In genomic region chr3:23945653-23945902, GRCh38 we compare ENCODE assay signal across 1 cellular context.
A peak's percentile ranks its signal among the peaks of the same experiment; 100 is the strongest.
TF ChIP-seq lines count a peak whose summit lies in the region.

No MANE protein-coding gene starts in this region.

TF ChIP-seq in K562, 482 proteins besides CTCF, POLR2A, EP300 and RAD21 (continued from another document and continues in another):
- peak; percentile 96 for TF ChIP-seq VEZF1 (CRISPR knock-in tag; IDR thresholded peaks at IDR 0.05)
- peak; percentile 7; the same call in 1 of the 2 replicates for TF ChIP-seq ZNF282 (CRISPR knock-in tag; IDR thresholded peaks at IDR 0.05)
- TF ChIP-seq, protein P1, sequence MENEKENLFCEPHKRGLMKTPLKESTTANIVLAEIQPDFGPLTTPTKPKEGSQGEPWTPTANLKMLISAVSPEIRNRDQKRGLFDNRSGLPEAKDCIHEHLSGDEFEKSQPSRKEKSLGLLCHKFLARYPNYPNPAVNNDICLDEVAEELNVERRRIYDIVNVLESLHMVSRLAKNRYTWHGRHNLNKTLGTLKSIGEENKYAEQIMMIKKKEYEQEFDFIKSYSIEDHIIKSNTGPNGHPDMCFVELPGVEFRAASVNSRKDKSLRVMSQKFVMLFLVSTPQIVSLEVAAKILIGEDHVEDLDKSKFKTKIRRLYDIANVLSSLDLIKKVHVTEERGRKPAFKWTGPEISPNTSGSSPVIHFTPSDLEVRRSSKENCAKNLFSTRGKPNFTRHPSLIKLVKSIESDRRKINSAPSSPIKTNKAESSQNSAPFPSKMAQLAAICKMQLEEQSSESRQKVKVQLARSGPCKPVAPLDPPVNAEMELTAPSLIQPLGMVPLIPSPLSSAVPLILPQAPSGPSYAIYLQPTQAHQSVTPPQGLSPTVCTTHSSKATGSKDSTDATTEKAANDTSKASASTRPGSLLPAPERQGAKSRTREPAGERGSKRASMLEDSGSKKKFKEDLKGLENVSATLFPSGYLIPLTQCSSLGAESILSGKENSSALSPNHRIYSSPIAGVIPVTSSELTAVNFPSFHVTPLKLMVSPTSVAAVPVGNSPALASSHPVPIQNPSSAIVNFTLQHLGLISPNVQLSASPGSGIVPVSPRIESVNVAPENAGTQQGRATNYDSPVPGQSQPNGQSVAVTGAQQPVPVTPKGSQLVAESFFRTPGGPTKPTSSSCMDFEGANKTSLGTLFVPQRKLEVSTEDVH (IDR thresholded peaks at IDR 0.05; ENCODE audit: low read depth, partially characterized antibody), result no peak
- peak; percentile 83 for TF ChIP-seq ZNF740 (CRISPR knock-in tag; IDR thresholded peaks at IDR 0.05)
- peak in 1 of 2 experiments; percentile 93; a peak in 2 of 4 replicates for TF ChIP-seq ZNF740 (tag; IDR thresholded peaks at IDR 0.05)
- no peak for TF ChIP-seq TBL1XR1 (IDR thresholded peaks at IDR 0.05; ENCODE audit: low read length in 2 of 2)
- TF ChIP-seq, protein P2, sequence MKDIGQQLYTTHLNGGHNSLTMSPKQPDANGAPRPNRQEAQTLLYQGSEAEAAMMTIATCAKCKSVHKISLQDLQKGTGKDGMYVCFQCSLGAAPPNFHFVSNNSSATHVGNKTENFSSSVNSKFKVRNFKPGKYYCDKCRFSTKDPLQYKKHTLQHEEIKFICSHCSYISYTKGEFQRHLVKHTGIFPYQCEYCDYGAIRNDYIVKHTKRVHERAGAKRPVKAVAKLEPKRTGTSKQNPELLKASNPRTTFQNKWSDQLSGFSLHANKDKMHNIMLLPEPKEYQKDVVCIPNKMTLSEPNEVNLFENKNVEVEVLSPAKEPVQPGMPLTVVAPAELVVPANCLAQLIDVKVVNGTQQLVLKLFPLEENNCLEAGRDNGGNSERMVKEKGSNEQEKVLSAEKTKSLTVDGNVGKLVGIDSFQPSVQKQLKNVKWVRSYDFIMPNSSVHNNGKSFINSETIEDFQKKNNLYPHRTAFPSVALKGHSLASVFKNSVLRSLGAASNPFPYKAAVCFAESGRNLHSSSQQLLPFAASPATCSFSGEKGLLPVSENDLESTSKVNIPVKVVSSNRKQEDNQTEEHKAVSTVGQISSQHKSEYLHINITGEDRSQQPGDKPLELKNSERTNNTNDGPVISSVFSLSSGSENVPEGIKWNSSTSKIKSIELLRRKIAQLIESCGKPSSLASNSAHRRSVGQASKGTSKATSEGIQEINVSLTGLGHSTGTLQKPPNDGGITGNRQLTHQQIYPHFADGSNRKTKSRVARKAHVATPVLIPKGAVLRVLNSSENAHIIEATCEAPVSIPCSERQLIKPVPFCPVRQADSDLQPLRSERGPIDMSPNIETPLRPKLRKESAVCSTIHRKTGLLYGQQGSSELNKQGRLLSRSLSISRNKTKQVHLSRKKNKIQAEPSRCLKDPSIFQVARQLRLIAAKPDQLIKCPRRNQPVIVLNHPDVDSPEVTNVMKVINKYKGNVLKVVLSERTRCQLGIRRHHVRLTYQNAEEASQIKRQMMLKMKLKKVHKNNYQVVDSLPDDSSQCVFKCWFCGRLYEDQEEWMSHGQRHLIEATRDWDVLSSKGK (CRISPR knock-in tag; IDR thresholded peaks at IDR 0.05), result no peak
- TF ChIP-seq SMARCB1 (IDR thresholded peaks at IDR 0.05; ENCODE audit: insufficient read length, low read depth), result no peak
- TF ChIP-seq, protein P3, sequence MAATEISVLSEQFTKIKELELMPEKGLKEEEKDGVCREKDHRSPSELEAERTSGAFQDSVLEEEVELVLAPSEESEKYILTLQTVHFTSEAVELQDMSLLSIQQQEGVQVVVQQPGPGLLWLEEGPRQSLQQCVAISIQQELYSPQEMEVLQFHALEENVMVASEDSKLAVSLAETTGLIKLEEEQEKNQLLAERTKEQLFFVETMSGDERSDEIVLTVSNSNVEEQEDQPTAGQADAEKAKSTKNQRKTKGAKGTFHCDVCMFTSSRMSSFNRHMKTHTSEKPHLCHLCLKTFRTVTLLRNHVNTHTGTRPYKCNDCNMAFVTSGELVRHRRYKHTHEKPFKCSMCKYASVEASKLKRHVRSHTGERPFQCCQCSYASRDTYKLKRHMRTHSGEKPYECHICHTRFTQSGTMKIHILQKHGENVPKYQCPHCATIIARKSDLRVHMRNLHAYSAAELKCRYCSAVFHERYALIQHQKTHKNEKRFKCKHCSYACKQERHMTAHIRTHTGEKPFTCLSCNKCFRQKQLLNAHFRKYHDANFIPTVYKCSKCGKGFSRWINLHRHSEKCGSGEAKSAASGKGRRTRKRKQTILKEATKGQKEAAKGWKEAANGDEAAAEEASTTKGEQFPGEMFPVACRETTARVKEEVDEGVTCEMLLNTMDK (IDR thresholded peaks at IDR 0.05; ENCODE audit: borderline replicate concordance, insufficient read depth, low read depth, low read length, poor library complexity, severe bottlenecking), result no peak
- peak; percentile 21; the same call in 1 of the 2 replicates for TF ChIP-seq ZNF644 (tag; IDR thresholded peaks at IDR 0.05; ENCODE audit: low read depth)
- 0 out of 2 replicates have a peak, but pooled peaks have one; percentile 88 for TF ChIP-seq JUN (IDR thresholded peaks at IDR 0.05; ENCODE audit: borderline replicate concordance, low read depth, low read length)
- no peak for TF ChIP-seq JUN (CRISPR knock-in tag; IDR thresholded peaks at IDR 0.05; ENCODE audit: borderline replicate concordance)
- peak; percentile 90 to 96; a peak in 2 of 4 replicates for TF ChIP-seq FOXK2 (conservative IDR thresholded peaks at IDR 0.05 in 1 of 2, IDR thresholded peaks at IDR 0.05 in 1 of 2; ENCODE audit: low read depth in 2 of 2)
- TF ChIP-seq HNRNPLL (IDR thresholded peaks at IDR 0.05; ENCODE audit: low read depth, low read length, poor library complexity, severe bottlenecking), result no peak
- no peak for TF ChIP-seq ZNF57 (CRISPR knock-in tag; IDR thresholded peaks at IDR 0.05)
- no peak for TF ChIP-seq BRD4 (IDR thresholded peaks at IDR 0.05)
- TF ChIP-seq, protein P4, sequence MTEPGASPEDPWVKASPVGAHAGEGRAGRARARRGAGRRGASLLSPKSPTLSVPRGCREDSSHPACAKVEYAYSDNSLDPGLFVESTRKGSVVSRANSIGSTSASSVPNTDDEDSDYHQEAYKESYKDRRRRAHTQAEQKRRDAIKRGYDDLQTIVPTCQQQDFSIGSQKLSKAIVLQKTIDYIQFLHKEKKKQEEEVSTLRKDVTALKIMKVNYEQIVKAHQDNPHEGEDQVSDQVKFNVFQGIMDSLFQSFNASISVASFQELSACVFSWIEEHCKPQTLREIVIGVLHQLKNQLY (CRISPR knock-in tag; conservative IDR thresholded peaks at IDR 0.05), result 0 out of 4 replicates have a peak, but pooled peaks of 1 of the 2 experiments have one; percentile 66
- TF ChIP-seq HNRNPH1 (optimal IDR thresholded peaks at IDR 0.05; ENCODE audit: low read depth, low read length), result no peak
- no peak for TF ChIP-seq CEBPG (CRISPR knock-in tag; IDR thresholded peaks at IDR 0.05)
- 0 out of 4 replicates have a peak, but pooled peaks of 1 of the 2 experiments have one; percentile 81 for TF ChIP-seq CEBPG (tag; conservative IDR thresholded peaks at IDR 0.05 in 1 of 2, IDR thresholded peaks at IDR 0.05 in 1 of 2)
- no peak for TF ChIP-seq MEF2A (IDR thresholded peaks at IDR 0.05; ENCODE audit: control insufficient read depth, low read depth, low read length)
- TF ChIP-seq SMAD1 (IDR thresholded peaks at IDR 0.05; ENCODE audit: low read depth, low read length, partially characterized antibody), result no peak
- TF ChIP-seq NFE2L1 (tag; IDR thresholded peaks at IDR 0.05; ENCODE audit: borderline replicate concordance, low read depth), result no peak
- TF ChIP-seq ZBTB1 (CRISPR knock-in tag; IDR thresholded peaks at IDR 0.05; ENCODE audit: borderline replicate concordance, low read depth), result no peak
- peak; percentile 45; the same call in 1 of the 2 replicates for TF ChIP-seq GABPA (tag; conservative IDR thresholded peaks at IDR 0.05; ENCODE audit: low read depth)
- no peak for TF ChIP-seq CBFB (CRISPR knock-in tag; IDR thresholded peaks at IDR 0.05)
- TF ChIP-seq GATA2 (CRISPR knock-in tag; IDR thresholded peaks at IDR 0.05), result no peak
- no peak for TF ChIP-seq ARHGAP35 (IDR thresholded peaks at IDR 0.05; ENCODE audit: partially characterized antibody)
- TF ChIP-seq TARDBP (IDR thresholded peaks at IDR 0.05), result no peak
- TF ChIP-seq, protein P5, sequence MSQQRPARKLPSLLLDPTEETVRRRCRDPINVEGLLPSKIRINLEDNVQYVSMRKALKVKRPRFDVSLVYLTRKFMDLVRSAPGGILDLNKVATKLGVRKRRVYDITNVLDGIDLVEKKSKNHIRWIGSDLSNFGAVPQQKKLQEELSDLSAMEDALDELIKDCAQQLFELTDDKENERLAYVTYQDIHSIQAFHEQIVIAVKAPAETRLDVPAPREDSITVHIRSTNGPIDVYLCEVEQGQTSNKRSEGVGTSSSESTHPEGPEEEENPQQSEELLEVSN (IDR thresholded peaks at IDR 0.05; ENCODE audit: borderline replicate concordance in 1 of 2, extremely low read depth in 1 of 2, insufficient read depth in 1 of 2, insufficient read length in 1 of 2, low read depth in 1 of 2, low read length in 1 of 2, poor library complexity in 1 of 2, severe bottlenecking in 1 of 2), result peak; percentile 78 to 94
- TF ChIP-seq, protein P6, sequence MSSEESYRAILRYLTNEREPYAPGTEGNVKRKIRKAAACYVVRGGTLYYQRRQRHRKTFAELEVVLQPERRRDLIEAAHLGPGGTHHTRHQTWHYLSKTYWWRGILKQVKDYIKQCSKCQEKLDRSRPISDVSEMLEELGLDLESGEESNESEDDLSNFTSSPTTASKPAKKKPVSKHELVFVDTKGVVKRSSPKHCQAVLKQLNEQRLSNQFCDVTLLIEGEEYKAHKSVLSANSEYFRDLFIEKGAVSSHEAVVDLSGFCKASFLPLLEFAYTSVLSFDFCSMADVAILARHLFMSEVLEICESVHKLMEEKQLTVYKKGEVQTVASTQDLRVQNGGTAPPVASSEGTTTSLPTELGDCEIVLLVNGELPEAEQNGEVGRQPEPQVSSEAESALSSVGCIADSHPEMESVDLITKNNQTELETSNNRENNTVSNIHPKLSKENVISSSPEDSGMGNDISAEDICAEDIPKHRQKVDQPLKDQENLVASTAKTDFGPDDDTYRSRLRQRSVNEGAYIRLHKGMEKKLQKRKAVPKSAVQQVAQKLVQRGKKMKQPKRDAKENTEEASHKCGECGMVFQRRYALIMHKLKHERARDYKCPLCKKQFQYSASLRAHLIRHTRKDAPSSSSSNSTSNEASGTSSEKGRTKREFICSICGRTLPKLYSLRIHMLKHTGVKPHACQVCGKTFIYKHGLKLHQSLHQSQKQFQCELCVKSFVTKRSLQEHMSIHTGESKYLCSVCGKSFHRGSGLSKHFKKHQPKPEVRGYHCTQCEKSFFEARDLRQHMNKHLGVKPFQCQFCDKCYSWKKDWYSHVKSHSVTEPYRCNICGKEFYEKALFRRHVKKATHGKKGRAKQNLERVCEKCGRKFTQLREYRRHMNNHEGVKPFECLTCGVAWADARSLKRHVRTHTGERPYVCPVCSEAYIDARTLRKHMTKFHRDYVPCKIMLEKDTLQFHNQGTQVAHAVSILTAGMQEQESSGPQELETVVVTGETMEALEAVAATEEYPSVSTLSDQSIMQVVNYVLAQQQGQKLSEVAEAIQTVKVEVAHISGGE (CRISPR knock-in tag; IDR thresholded peaks at IDR 0.05), result peak in 1 of 3 experiments; percentile 68; a peak in 1 of 6 replicates
- TF ChIP-seq HOMEZ (CRISPR knock-in tag; IDR thresholded peaks at IDR 0.05), result no peak
- no peak for TF ChIP-seq CSDE1 (IDR thresholded peaks at IDR 0.05)
- no peak for TF ChIP-seq ZNF398 (CRISPR knock-in tag; IDR thresholded peaks at IDR 0.05)
- TF ChIP-seq POLR2H (tag; IDR thresholded peaks at IDR 0.05; ENCODE audit: low read depth), result no peak
- TF ChIP-seq FOXA3 (CRISPR knock-in tag; conservative IDR thresholded peaks at IDR 0.05 in 1 of 2, IDR thresholded peaks at IDR 0.05 in 1 of 2), result peak in 1 of 2 experiments; percentile 61; a peak in 1 of 4 replicates
- no peak for TF ChIP-seq PHB (CRISPR knock-in tag; IDR thresholded peaks at IDR 0.05)
- peak; percentile 88 for TF ChIP-seq MXI1 (IDR thresholded peaks at IDR 0.05; ENCODE audit: low read depth, low read length)
- no peak for TF ChIP-seq ZNF143 (CRISPR knock-in tag; IDR thresholded peaks at IDR 0.05)
- TF ChIP-seq RBM17 (IDR thresholded peaks at IDR 0.05; ENCODE audit: borderline replicate concordance, low read depth, low read length), result no peak
- no peak for TF ChIP-seq CBFA2T3 (IDR thresholded peaks at IDR 0.05)
- no peak for TF ChIP-seq ZFPM2 (CRISPR knock-in tag; IDR thresholded peaks at IDR 0.05)
- TF ChIP-seq FOSL1 (tag; conservative IDR thresholded peaks at IDR 0.05), result no peak
- TF ChIP-seq NR1H2 (CRISPR knock-in tag; IDR thresholded peaks at IDR 0.05), result no peak
